1 cellular context compared by ENCODE assay signal in genomic region chr6:119333063-119333609, GRCh38.
TF ChIP-seq lines count a peak whose summit lies in the region.

No MANE protein-coding gene starts in this region.

TF ChIP-seq in WTC11, 78 proteins besides CTCF, POLR2A, EP300 and RAD21 (continued from another document):
- TF ChIP-seq ZNF532 (CRISPR knock-in tag; IDR thresholded peaks at IDR 0.05; ENCODE audit: borderline replicate concordance) (no peak), CBFB (CRISPR knock-in tag; IDR thresholded peaks at IDR 0.05; ENCODE audit: low read depth) (no peak), ZNF425 (CRISPR knock-in tag; conservative IDR thresholded peaks at IDR 0.05) (no peak), FOXK1 (CRISPR knock-in tag; IDR thresholded peaks at IDR 0.05) (no peak), KAT7 (CRISPR knock-in tag; IDR thresholded peaks at IDR 0.05; ENCODE audit: borderline replicate concordance) (no peak)
TF ChIP-seq in WTC11: peak in this region for 0.
